Comparison of ENCODE assay signal across 10 cellular contexts in the genomic region with DNA sequence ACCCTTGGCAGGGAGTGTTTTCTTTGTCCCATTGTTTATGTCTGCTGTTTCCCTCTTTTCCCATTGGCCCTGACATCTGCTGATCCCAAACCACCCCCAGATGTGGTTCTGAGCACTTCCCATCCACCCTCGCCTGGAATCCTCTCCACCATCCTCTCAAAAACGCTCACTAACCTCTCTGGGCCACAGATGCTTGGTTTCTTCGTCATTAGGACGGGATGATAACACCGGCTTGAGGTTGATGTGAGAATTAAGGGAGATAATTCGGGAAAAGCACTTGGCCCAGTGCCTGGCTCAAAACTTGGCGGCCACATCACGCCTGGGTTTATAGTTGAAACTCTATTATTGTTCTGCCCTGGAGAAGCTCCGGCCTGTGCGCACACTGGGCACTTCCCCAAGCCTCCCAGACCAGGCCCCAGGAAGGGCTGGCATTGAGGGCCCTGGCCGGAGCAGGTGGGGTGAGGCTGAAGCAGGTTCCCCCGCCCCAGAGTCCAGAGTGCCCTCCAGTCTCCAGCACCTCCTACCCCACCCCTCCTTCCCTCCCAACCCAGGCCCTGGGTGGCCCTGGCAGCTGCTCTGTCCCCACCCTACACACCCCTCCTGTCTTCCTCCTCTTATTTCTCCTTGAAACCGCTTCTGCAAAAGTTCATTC.
DNase-seq lines count a peak whose midpoint lies in the region; ATAC-seq and TF ChIP-seq lines count a peak whose summit lies in the region.
"Had no signal": no experiment of that assay in that cellular context is flagged by ENCODE, and none has a peak within 500 bp of the region (broad histone marks: within the 10 kb centered on the region; RNA-seq: fewer than 3 reads in every experiment).

No MANE protein-coding gene starts in this region.

- peak; percentile 92 for DNase-seq in HCEC 1CT
- DNase-seq in SJSA1 (ENCODE audit: low read depth in 1 of 2, low spot score in 2 of 2): peak; percentile 55 to 56
- DNase-seq in foreskin fibroblast: peak; percentile 94 to 96
- DNase-seq in skeletal muscle cell (ENCODE audit: low read depth): peak; percentile 82
- DNase-seq in NCI-H1930 (lab: John Stamatoyannopoulos, UW): no peak
- DNase-seq: activated naive CD4-positive, alpha-beta T cell treated with Interleukin-2 at 50 U/mL for 16 hours had no signal

- no peak for ATAC-seq in HG03439 (IDR thresholded peaks at IDR 0.05; ENCODE audit: unreplicated experiment)
- ATAC-seq in HG03457 (IDR thresholded peaks at IDR 0.05; ENCODE audit: unreplicated experiment): no peak
- ATAC-seq: WTC11 had no signal

- H3K27me3 ChIP-seq in SJSA1 (replicated peaks): no peaks in the 10 kb centered on the region

- H3K4me3 ChIP-seq in SJSA1 (no peak overlapping the region), foreskin fibroblast (ENCODE audit: low read depth in 1 of 2, low read length in 2 of 2) (no peak overlapping the region), skeletal muscle cell (ENCODE audit: low read depth, low read length) (no peak overlapping the region)
- H3K4me3 ChIP-seq: skin epidermis had no signal

- no peak for TF ChIP-seq CTCF in foreskin fibroblast (IDR thresholded peaks at IDR 0.05; ENCODE audit: low read depth, low read length)

- H3K27ac ChIP-seq in SJSA1: no peak overlapping the region

- H3K4me1 ChIP-seq in SJSA1 (replicated peaks): peaks cover 8% of the 10 kb centered on the region

- H3K9me3 ChIP-seq in SJSA1 (replicated peaks): no peaks in the 10 kb centered on the region

- no peaks in the 10 kb centered on the region for H3K36me3 ChIP-seq in SJSA1

Comparison
In these comparisons a context has a peak if more than half of its experiments do, and no peak if none do; other contexts are left out.
1. DNase-seq: peak in HCEC 1CT (single experiment), SJSA1 (2 of 2), foreskin fibroblast (2 of 2) and skeletal muscle cell (single experiment); none in NCI-H1930 (0 of 2).